ENCODE assay signal across 8 cellular contexts in genomic region chr7:111561659-111561908, GRCh38. TPM values are rescaled to one million over a fixed set of nuclear protein-coding genes. Genes with fewer than 3 reads are reported as not detected.
DNase-seq lines count a peak whose midpoint lies in the region; ATAC-seq, FAIRE-seq and TF ChIP-seq lines count a peak whose summit lies in the region.

No MANE protein-coding gene starts in this region.

- peak overlapping the region; percentile 86 for H2AFZ ChIP-seq in ACC112 (ENCODE audit: low read length, unreplicated experiment)
- H2AFZ ChIP-seq in K562 (ENCODE audit: low read depth, low read length) = peak overlapping the region; percentile 99

- BruUV-seq in K562 (replicated peaks; lab: Mats Ljungman, UMichigan) = no TSS peak

- POLR2A ChIA-PET in K562 (lab: Yijun Ruan, JAX) = interaction anchor here (0.6 to 1.6 kb wide), 7 partner anchors 12 to 439 kb away, joined by 3 to 6 read pairs (median 3); no protein-coding TSS in a partner anchor

- peak overlapping the region; percentile 93 for H3K4me2 ChIP-seq in K562 (ENCODE audit: insufficient read depth, low read length)

- H3K27me3 ChIP-seq in ACC112 (ENCODE audit: insufficient read depth, low read length) (no peaks in the 10 kb centered on the region), HL-60 (ENCODE audit: insufficient read depth, poor library complexity, severe bottlenecking) (no peaks in the 10 kb centered on the region), K562 (ENCODE audit: control insufficient read depth in 2 of 2, insufficient read depth in 2 of 2, low read length in 2 of 2) (no peaks in the 10 kb centered on the region; a peak in 1 of 5 replicates), uterus (no peaks in the 10 kb centered on the region)

- H3K79me2 ChIP-seq in ACC112 (ENCODE audit: control insufficient read depth, insufficient read depth, low read length, unreplicated experiment) (no peaks in the 10 kb centered on the region), K562 (ENCODE audit: control insufficient read depth, insufficient read depth, low read length) (peaks cover 33% of the 10 kb centered on the region)

- peaks cover 6% of the 10 kb centered on the region; the same call in 1 of the 2 replicates for H3K36me3 ChIP-seq in ACC112 (ENCODE audit: insufficient read depth, low read length)
- H3K36me3 ChIP-seq in K562 (ENCODE audit: control insufficient read depth, insufficient read depth, low read length) = peaks cover 42% of the 10 kb centered on the region
- no peaks in the 10 kb centered on the region for H3K36me3 ChIP-seq in mesodermal cell (ENCODE audit: control insufficient read depth, insufficient read depth, low read length)
- no peaks in the 10 kb centered on the region for H3K36me3 ChIP-seq in uterus

- H3K9me1 ChIP-seq in K562 (ENCODE audit: control insufficient read depth, insufficient read depth, low read length) = no peaks in the 10 kb centered on the region

- 2% methylated on average over 8 of the region's 8 CpGs for whole genome bisulfite sequencing in K562 (ENCODE audit: insufficient coverage, low coverage, missing lambda C conversion rate)
- WGBS in mesodermal cell (ENCODE audit: insufficient coverage in 2 of 2), 2 experiments = 8 to 11% methylated on average over 3 of the region's 8 CpGs

- peak overlapping the region; percentile 83 to 95 for H3K9ac ChIP-seq in K562 (ENCODE audit: insufficient read depth in 1 of 2, low read depth in 2 of 2, low read length in 2 of 2)

- intact Hi-C loops in K562 (cut with micrococcal nuclease) (loop anchor here (1.0 to 5.0 kb wide), 3 partner anchors 84 to 469 kb away; partner anchors contain the start of gene LRRN3), uterus (cut with DNase I; ENCODE audit: low total_unique reads) (no loop called here)

- CTCF ChIA-PET in K562 (lab: Yijun Ruan, JAX; ENCODE audit: low intra/inter-chr PET ratio) = interaction anchor here (0.6 to 0.7 kb wide), 2 partner anchors 191 to 202 kb away, joined by 3 read pairs; no protein-coding TSS in a partner anchor

- in situ Hi-C loops in K562 (cut with MboI) = no loop called here

- no peak for FAIRE-seq in K562 (lab: Jason Lieb, UNC)

- H3K4me1 ChIP-seq in ACC112 (ENCODE audit: control insufficient read depth, insufficient read depth, low read length, unreplicated experiment) = peaks cover 13% of the 10 kb centered on the region
- H3K4me1 ChIP-seq in K562 (replicated peaks in 1 of 2; ENCODE audit: control insufficient read depth in 2 of 2, insufficient read depth in 2 of 2, low read length in 2 of 2) = peaks cover 6 to 19% of the 10 kb centered on the region in 2 experiments; a peak in 4 of 5 replicates
- peaks cover 5% of the 10 kb centered on the region for H3K4me1 ChIP-seq in mesodermal cell (ENCODE audit: control insufficient read depth, insufficient read depth, low read length, poor library complexity, severe bottlenecking)
- H3K4me1 ChIP-seq in uterus = peaks cover 0 to 9% of the 10 kb centered on the region in 2 donors

- no peak overlapping the region for H3K27ac ChIP-seq in ACC112 (ENCODE audit: low read depth, low read length)
- H3K27ac ChIP-seq in HL-60 (replicated peaks) = peak overlapping the region; percentile 84
- peak overlapping the region; percentile 85 for H3K27ac ChIP-seq in K562 (ENCODE audit: extremely low read depth, low read depth, low read length)
- no peak overlapping the region for H3K27ac ChIP-seq in mesodermal cell (ENCODE audit: low read depth, low read length, severe bottlenecking)
- H3K27ac ChIP-seq in uterus = peak overlapping the region; percentile 84 to 96

- DNase-seq in HL-60 (ENCODE audit: low read depth in 1 of 2, low spot score in 1 of 2) = peak; percentile 2 to 4
- peak in 2 of 4 experiments; percentile 30 to 62 for DNase-seq in K562 (ENCODE audit: extremely low read depth in 1 of 4, low spot score in 3 of 4)
- no peak for DNase-seq in uterus
- no peak for DNase-seq in cerebellar nuclear complex (lab: John Stamatoyannopoulos, UW)
- DNase-seq in NCI-H2196 (lab: John Stamatoyannopoulos, UW; ENCODE audit: unreplicated experiment) = no peak

- no peak for TF ChIP-seq RAD21 in K562 (CRISPR knock-in tag; conservative IDR thresholded peaks at IDR 0.05 in 1 of 2, IDR thresholded peaks at IDR 0.05 in 1 of 2)

- H3K9me3 ChIP-seq in K562 (replicated peaks; ENCODE audit: control insufficient read depth, insufficient read depth, low read depth, low read length) (peaks cover 7% of the 10 kb centered on the region; the same call in 1 of the 2 replicates), mesodermal cell (ENCODE audit: control insufficient read depth, low read length) (no peaks in the 10 kb centered on the region), uterus (no peaks in the 10 kb centered on the region)

- TF ChIP-seq POLR2A in K562 (conservative IDR thresholded peaks at IDR 0.05) = no peak
- TF ChIP-seq POLR2A in uterus (IDR thresholded peaks at IDR 0.05) = no peak

- no peak for TF ChIP-seq EP300 in K562 (IDR thresholded peaks at IDR 0.05; ENCODE audit: low read length)

- H4K20me1 ChIP-seq in K562 (replicated peaks; ENCODE audit: control insufficient read depth, insufficient read depth, low read length) = no peaks in the 10 kb centered on the region

- peak; percentile 28; the same call in 2 of the 3 replicates for ATAC-seq in K562
- no peak for ATAC-seq in activated CD4-positive, CD25-positive, alpha-beta regulatory T cell treated with anti-CD3 and anti-CD28 coated beads, Interleukin-2, amount 50 U/mL, for 24 hours

- H3K4me3 ChIP-seq in ACC112 (ENCODE audit: low read depth, low read length) (peak overlapping the region; percentile 87), HL-60 (replicated peaks; ENCODE audit: insufficient read depth, low read length) (peak overlapping the region; percentile 81), K562 (peak overlapping the region; percentile 67), mesodermal cell (ENCODE audit: extremely low read depth, insufficient read depth, low read length, poor library complexity, severe bottlenecking) (peak overlapping the region; percentile 60), uterus (peak overlapping the region; percentile 62 to 99)

- TF ChIP-seq CTCF in HL-60 (IDR thresholded peaks at IDR 0.05; ENCODE audit: insufficient read depth, low read length) (no peak), K562 (IDR thresholded peaks at IDR 0.05 in 2 of 3, conservative IDR thresholded peaks at IDR 0.05 in 1 of 3; ENCODE audit: insufficient read depth in 2 of 3, low read depth in 1 of 3, low read length in 3 of 3) (no peak), uterus (IDR thresholded peaks at IDR 0.05) (no peak)

TF ChIP-seq in K562, 482 proteins besides CTCF, POLR2A, EP300 and RAD21 (continues in another document):
- no peak for TF ChIP-seq ETS2 (tag; IDR thresholded peaks at IDR 0.05; ENCODE audit: borderline replicate concordance, poor library complexity, severe bottlenecking)
- peak; percentile 97; the same call in 1 of the 2 replicates for TF ChIP-seq STAT6 (CRISPR knock-in tag; IDR thresholded peaks at IDR 0.05)
- TF ChIP-seq, protein P1, sequence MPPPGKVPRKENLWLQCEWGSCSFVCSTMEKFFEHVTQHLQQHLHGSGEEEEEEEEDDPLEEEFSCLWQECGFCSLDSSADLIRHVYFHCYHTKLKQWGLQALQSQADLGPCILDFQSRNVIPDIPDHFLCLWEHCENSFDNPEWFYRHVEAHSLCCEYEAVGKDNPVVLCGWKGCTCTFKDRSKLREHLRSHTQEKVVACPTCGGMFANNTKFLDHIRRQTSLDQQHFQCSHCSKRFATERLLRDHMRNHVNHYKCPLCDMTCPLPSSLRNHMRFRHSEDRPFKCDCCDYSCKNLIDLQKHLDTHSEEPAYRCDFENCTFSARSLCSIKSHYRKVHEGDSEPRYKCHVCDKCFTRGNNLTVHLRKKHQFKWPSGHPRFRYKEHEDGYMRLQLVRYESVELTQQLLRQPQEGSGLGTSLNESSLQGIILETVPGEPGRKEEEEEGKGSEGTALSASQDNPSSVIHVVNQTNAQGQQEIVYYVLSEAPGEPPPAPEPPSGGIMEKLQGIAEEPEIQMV (tag; conservative IDR thresholded peaks at IDR 0.05; ENCODE audit: low read depth) = no peak

RNA-seq across cellular contexts. Expression of gene IMMP2L, which starts 0.7 kb away (rescaled TPM):
- total RNA-seq in K562 (2011; cell fraction: chromatin; rRNA removed; ENCODE audit: low replicate concordance) = 70.2 and 124 TPM in 2 replicates
- 46.2 and 55.4 TPM in 2 replicates for total RNA-seq in K562 (2011; cell fraction: nucleolus; rRNA removed)
- 77.4 and 131 TPM in 2 replicates for total RNA-seq in K562 (2011; cell fraction: nucleoplasm; rRNA removed)
- total RNA-seq in K562 (2014; rRNA removed) (46.1 and 46.8 TPM in 2 replicates), K562 (2014; rRNA removed; fragmentation: Illumina TruSeq; extraction: Trizol) (59.6 and 62.0 TPM in 2 replicates), K562 (2015; rRNA removed; fragmentation: Illumina TruSeq; extraction: Trizol) (46.1 and 61.3 TPM in 2 replicates), K562 (2021) (45.2 and 53.0 TPM in 2 replicates), uterus (10 to 100 TPM in 3 of 4 donors, 1 to 10 TPM in 1; 2.6 to 69.1 (median 34.7) TPM)
- polyA plus RNA-seq in K562 (2011; rRNA removed) (21.7 and 29.7 TPM in 2 replicates), K562 (2014; fragmentation: Illumina TruSeq; extraction: Trizol) (37.3 and 39.6 TPM in 2 replicates), K562 (2014; fragmentation: Nextera tagmentation; extraction: Ambion mirVana) (100 to 1,000 TPM; 112 to 116 TPM), K562 (2014; rRNA removed) (33.7 and 35.1 TPM in 2 replicates)
- 9.1 and 17.4 TPM in 2 replicates for polyA plus RNA-seq in K562 (2011; cell fraction: cytosol; rRNA removed)
- polyA plus RNA-seq in K562 (2011; cell fraction: nucleus; rRNA removed) = 33.0 and 40.5 TPM in 2 replicates
- polyA plus RNA-seq in K562 (2012) = 37.8 and 45.1 TPM in 2 replicates
- 63.6 and 70.2 TPM in 2 replicates for polyA minus RNA-seq in K562 (2011; rRNA and poly(A)+ RNA removed)
- polyA minus RNA-seq in K562 (2011; cell fraction: cytosol; rRNA and poly(A)+ RNA removed) = 6.2 and 12.0 TPM in 2 replicates
- polyA minus RNA-seq in K562 (2011; cell fraction: nucleus; rRNA and poly(A)+ RNA removed) = 137 and 151 TPM in 2 replicates
- polyA plus RNA-seq in mesodermal cell (2013, experiment 1 of 2) = 12.8 TPM
- 16.5 TPM for polyA plus RNA-seq in mesodermal cell (2013, experiment 2 of 2)

Comparison
In these comparisons a context has a peak if more than half of its experiments do, and no peak if none do; other contexts are left out.
1. H3K27ac ChIP-seq: peak in HL-60 (single experiment), K562 (single experiment) and uterus (2 of 2); none in ACC112 (single experiment) and mesodermal cell (single experiment).
2. DNase-seq: peak in HL-60 (2 of 2); none in uterus (0 of 2), cerebellar nuclear complex (0 of 2) and NCI-H2196 (single experiment).
3. Peak in every context shown above with its lines, with median percentiles within 50 percentile points of each other: H3K4me3 ChIP-seq.